Comparison of ENCODE assay signal across 8 cellular contexts in genomic region chr14:44962573-44963528, GRCh38. TPM values are rescaled to one million over a fixed set of nuclear protein-coding genes. Genes with fewer than 3 reads are reported as not detected.
DNase-seq lines count a peak whose midpoint lies in the region; ATAC-seq, FAIRE-seq and TF ChIP-seq lines count a peak whose summit lies in the region.

No MANE protein-coding gene starts in this region.

- TF ChIP-seq CTCF in bronchial epithelial cell (IDR thresholded peaks at IDR 0.05; ENCODE audit: insufficient read depth, low read length, severe bottlenecking) (no peak), keratinocyte (optimal IDR thresholded peaks at IDR 0.05 in 1 of 3, IDR thresholded peaks at IDR 0.05 in 1 of 3, conservative IDR thresholded peaks at IDR 0.05 in 1 of 3; ENCODE audit: extremely low read depth in 1 of 3, insufficient read depth in 2 of 3, low read length in 3 of 3) (no peak), D721Med (IDR thresholded peaks at IDR 0.05; ENCODE audit: insufficient read depth, missing control alignments) (no peak)

- H3K4me3 ChIP-seq in bronchial epithelial cell (ENCODE audit: low read depth, low read length) (peak overlapping the region; percentile 58), keratinocyte (ENCODE audit: control insufficient read depth in 2 of 3, extremely low read depth in 1 of 3, insufficient read depth in 2 of 3, low read depth in 1 of 3, low read length in 3 of 3) (peak overlapping the region; percentile 80 to 99 (median 98))

- dilution Hi-C loops in keratinocyte (cut with MboI; ENCODE audit: extremely low pct_ligation_motif_present, low sequenced_read_pairs), result no loop called here

- H3K9me3 ChIP-seq in keratinocyte (ENCODE audit: control insufficient read depth, low read depth, low read length), result no peaks in the 10 kb centered on the region

- peaks cover 88% of the 10 kb centered on the region for H3K79me2 ChIP-seq in keratinocyte (ENCODE audit: control insufficient read depth, insufficient read depth, low read length)

- no peaks in the 10 kb centered on the region for H3K36me3 ChIP-seq in bronchial epithelial cell (ENCODE audit: control insufficient read depth, insufficient read depth, low read length)
- no peaks in the 10 kb centered on the region for H3K36me3 ChIP-seq in keratinocyte (ENCODE audit: control insufficient read depth in 2 of 2, extremely low read depth in 1 of 2, insufficient read depth in 2 of 2, low read length in 2 of 2)

- DNase-seq in D341Med (ENCODE audit: low spot score), result peak; percentile 21
- DNase-seq in NCI-H526 treated with DMSO at 0.1 percent for 48 hours (lab: John Stamatoyannopoulos, UW), result peak; percentile 32
- DNase-seq in bronchial epithelial cell (ENCODE audit: low read depth), result peak; percentile 24
- no peak for DNase-seq in keratinocyte (ENCODE audit: low read depth, low spot score)
- DNase-seq in stimulated activated CD8-positive, alpha-beta memory T cell treated with anti-CD3 and anti-CD28 coated beads, Interleukin-15, amount 100 ng/mL, for 1 hour (ENCODE audit: low read depth), result peak; percentile 8
- DNase-seq in D721Med (ENCODE audit: insufficient read length, low spot score), result no peak

- ATAC-seq in GM19467 (IDR thresholded peaks at IDR 0.05; ENCODE audit: unreplicated experiment) (peak; percentile 1), GM19452 (IDR thresholded peaks at IDR 0.05; ENCODE audit: unreplicated experiment) (no peak)

- H3K9me1 ChIP-seq in keratinocyte (ENCODE audit: control insufficient read depth, extremely low read depth, insufficient read depth, low read length), result peaks cover 4% of the 10 kb centered on the region

- FAIRE-seq in bronchial epithelial cell (lab: Jason Lieb, UNC) (no peak), keratinocyte (lab: Jason Lieb, UNC) (no peak), D721Med (lab: Jason Lieb, UNC) (no peak)

- peaks cover 35% of the 10 kb centered on the region for H3K4me1 ChIP-seq in keratinocyte (ENCODE audit: control insufficient read depth, extremely low read depth, insufficient read depth, low read length)

- peak overlapping the region; percentile 94 for H2AFZ ChIP-seq in keratinocyte (ENCODE audit: control insufficient read depth, low read length)

- peak overlapping the region; percentile 89 for H3K9ac ChIP-seq in keratinocyte (ENCODE audit: control insufficient read depth, extremely low read depth, insufficient read depth, low read length)

- H4K20me1 ChIP-seq in keratinocyte (ENCODE audit: control insufficient read depth, extremely low read depth, insufficient read depth, low read length), result peaks cover 10% of the 10 kb centered on the region

- no peaks in the 10 kb centered on the region for H3K27me3 ChIP-seq in bronchial epithelial cell (ENCODE audit: control insufficient read depth, insufficient read depth, low read length)
- H3K27me3 ChIP-seq in keratinocyte (ENCODE audit: control insufficient read depth, extremely low read depth, insufficient read depth, low read length), result no peaks in the 10 kb centered on the region

- H3K27ac ChIP-seq in keratinocyte (ENCODE audit: control insufficient read depth, insufficient read depth, low read length), result peak overlapping the region; percentile 84

- peak overlapping the region; percentile 87 for H3K4me2 ChIP-seq in keratinocyte (ENCODE audit: control insufficient read depth, extremely low read depth, insufficient read depth, low read depth, low read length)

RNA-seq across cellular contexts. Expression of gene TOGARAM1, which starts 0.9 kb away (rescaled TPM):
- 7.4 and 9.0 TPM in 2 replicates for total RNA-seq in bronchial epithelial cell
- polyA plus RNA-seq in keratinocyte, result 4.9 to 8.2 TPM (median 7.3 TPM) in 3 replicates
- polyA plus RNA-seq in keratinocyte (2011; ENCODE audit: low read depth), result 2.9 TPM
- polyA plus RNA-seq in keratinocyte (2011; cell fraction: cytosol; rRNA removed), result 2.8 and 8.0 TPM in 2 replicates
- 9.4 and 9.9 TPM in 2 replicates for polyA plus RNA-seq in keratinocyte (2011; cell fraction: nucleus; rRNA removed)
- polyA plus RNA-seq in keratinocyte (2012; ENCODE audit: low replicate concordance), result 3.4 and 4.1 TPM in 2 replicates
- 3.9 to 20.3 TPM (median 14.1 TPM) in 3 replicates for polyA minus RNA-seq in keratinocyte
- 10.2 TPM for polyA minus RNA-seq in keratinocyte (2011; cell fraction: cytosol; rRNA and poly(A)+ RNA removed)
- polyA minus RNA-seq in keratinocyte (2011; cell fraction: nucleus; rRNA and poly(A)+ RNA removed), result 13.8 and 31.7 TPM in 2 replicates

RNA-seq across cellular contexts. Expression of gene KLHL28, which starts 1.1 kb away (rescaled TPM):
- total RNA-seq in bronchial epithelial cell, result 13.4 and 14.0 TPM in 2 replicates
- polyA plus RNA-seq in keratinocyte, result 4.4 to 6.1 TPM (median 6.0 TPM) in 3 replicates
- 5.1 TPM for polyA plus RNA-seq in keratinocyte (2011; ENCODE audit: low read depth)
- polyA plus RNA-seq in keratinocyte (2011; cell fraction: cytosol; rRNA removed), result 1.8 and 4.2 TPM in 2 replicates
- polyA plus RNA-seq in keratinocyte (2011; cell fraction: nucleus; rRNA removed), result 8.6 and 11.4 TPM in 2 replicates
- 4.6 and 6.7 TPM in 2 replicates for polyA plus RNA-seq in keratinocyte (2012; ENCODE audit: low replicate concordance)
- 4.7 to 21.9 TPM (median 20.0 TPM) in 3 replicates for polyA minus RNA-seq in keratinocyte
- polyA minus RNA-seq in keratinocyte (2011; cell fraction: cytosol; rRNA and poly(A)+ RNA removed), result 4.2 TPM
- 9.6 and 22.7 TPM in 2 replicates for polyA minus RNA-seq in keratinocyte (2011; cell fraction: nucleus; rRNA and poly(A)+ RNA removed)

Comparison
In these comparisons a context has a peak if more than half of its experiments do, and no peak if none do; other contexts are left out.
1. DNase-seq: peak in D341Med (single experiment), NCI-H526 treated with DMSO at 0.1 percent for 48 hours (single experiment), bronchial epithelial cell (single experiment) and stimulated activated CD8-positive, alpha-beta memory T cell treated with anti-CD3 and anti-CD28 coated beads, Interleukin-15, amount 100 ng/mL, for 1 hour (single experiment); none in keratinocyte (single experiment) and D721Med (single experiment).